Comparison of ENCODE assay signal across 8 cellular contexts in the genomic region with DNA sequence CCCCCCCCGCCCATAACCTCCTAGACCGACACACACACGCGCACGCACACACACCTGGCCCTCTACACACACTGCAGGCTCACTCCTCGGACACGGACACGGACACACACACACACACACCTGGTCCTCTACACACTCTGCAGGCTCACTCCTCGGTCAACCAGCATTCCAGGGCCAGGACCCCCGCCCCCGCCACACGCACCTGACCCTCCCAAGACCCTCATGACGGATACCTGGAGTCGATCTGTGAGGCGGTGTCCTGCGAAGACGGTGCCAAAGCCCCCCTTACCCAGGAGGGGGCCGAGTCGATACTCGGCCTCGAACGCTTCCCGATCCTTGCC. TPM values are rescaled to one million over a fixed set of nuclear protein-coding genes. Genes with fewer than 3 reads are reported as not detected.
DNase-seq lines count a peak whose midpoint lies in the region; ATAC-seq, FAIRE-seq and TF ChIP-seq lines count a peak whose summit lies in the region.

No MANE protein-coding gene starts in this region.

- H3K9me3 ChIP-seq in keratinocyte (ENCODE audit: control insufficient read depth, low read depth, low read length) (no peaks in the 10 kb centered on the region), suprapubic skin (no peaks in the 10 kb centered on the region)

- H3K27me3 Mint-ChIP-seq in T-helper 1 cell treated with Interleukin-12 subunit alpha and Interleukin-12 subunit beta and Interleukin-4 antibody, amounts not matched to agents 30 μg/mL and 1 μg/mL, for 36 hours (ENCODE audit: low read depth), result no peaks in the 10 kb centered on the region

- H3K27ac Mint-ChIP-seq in T-helper 1 cell treated with Interleukin-12 subunit alpha and Interleukin-12 subunit beta and Interleukin-4 antibody, amounts not matched to agents 30 μg/mL and 1 μg/mL, for 36 hours, result peak overlapping the region; percentile 95
- H3K27ac Mint-ChIP-seq in activated naive CD4-positive, alpha-beta T cell treated with anti-CD3 and anti-CD28 coated beads, Interleukin-2, amount 50 U/mL, for 72 hours, result peak overlapping the region; percentile 99

- H3K4me1 Mint-ChIP-seq in T-helper 1 cell treated with Interleukin-12 subunit alpha and Interleukin-12 subunit beta and Interleukin-4 antibody, amounts not matched to agents 30 μg/mL and 1 μg/mL, for 36 hours (ENCODE audit: low read depth), result peaks cover 35% of the 10 kb centered on the region

- H3K4me1 ChIP-seq in keratinocyte (ENCODE audit: control insufficient read depth, extremely low read depth, insufficient read depth, low read length) (peaks cover 14% of the 10 kb centered on the region), suprapubic skin (peaks cover 28% of the 10 kb centered on the region)

- peaks cover 61% of the 10 kb centered on the region for H3K36me3 Mint-ChIP-seq in T-helper 1 cell treated with Interleukin-12 subunit alpha and Interleukin-12 subunit beta and Interleukin-4 antibody, amounts not matched to agents 30 μg/mL and 1 μg/mL, for 36 hours (ENCODE audit: low read depth)
- H3K36me3 Mint-ChIP-seq in activated naive CD4-positive, alpha-beta T cell treated with anti-CD3 and anti-CD28 coated beads, Interleukin-2, amount 50 U/mL, for 72 hours, result peaks cover 56 to 60% of the 10 kb centered on the region in 2 donors

- H3K27me3 ChIP-seq in keratinocyte (ENCODE audit: control insufficient read depth, extremely low read depth, insufficient read depth, low read length), result no peaks in the 10 kb centered on the region
- H3K27me3 ChIP-seq in suprapubic skin, result no peaks in the 10 kb centered on the region

- H3K36me3 ChIP-seq in keratinocyte (ENCODE audit: control insufficient read depth in 2 of 2, extremely low read depth in 1 of 2, insufficient read depth in 2 of 2, low read length in 2 of 2) (peaks cover 2 to 3% of the 10 kb centered on the region in 2 experiments), suprapubic skin (peaks cover 14% of the 10 kb centered on the region)

- no peak for TF ChIP-seq CTCF in keratinocyte (optimal IDR thresholded peaks at IDR 0.05 in 1 of 3, IDR thresholded peaks at IDR 0.05 in 1 of 3, conservative IDR thresholded peaks at IDR 0.05 in 1 of 3; ENCODE audit: extremely low read depth in 1 of 3, insufficient read depth in 2 of 3, low read length in 3 of 3)
- TF ChIP-seq CTCF in suprapubic skin (IDR thresholded peaks at IDR 0.05), result no peak

- H3K9ac ChIP-seq in keratinocyte (ENCODE audit: control insufficient read depth, extremely low read depth, insufficient read depth, low read length), result peak overlapping the region; percentile 80

- TF ChIP-seq POLR2A in suprapubic skin (IDR thresholded peaks at IDR 0.05), result no peak

- H3K4me2 ChIP-seq in keratinocyte (ENCODE audit: control insufficient read depth, extremely low read depth, insufficient read depth, low read depth, low read length), result peak overlapping the region; percentile 87

- H3K27ac ChIP-seq in keratinocyte (ENCODE audit: control insufficient read depth, insufficient read depth, low read length), result peak overlapping the region; percentile 47
- peak overlapping the region; percentile 81 for H3K27ac ChIP-seq in suprapubic skin

- ATAC-seq in activated naive CD4-positive, alpha-beta T cell treated with anti-CD3 and anti-CD28 coated beads, Interleukin-2, amount 50 U/mL, for 72 hours, result no peak
- no peak for ATAC-seq in GM21576 (IDR thresholded peaks at IDR 0.05; ENCODE audit: unreplicated experiment)

- H3K9me1 ChIP-seq in keratinocyte (ENCODE audit: control insufficient read depth, extremely low read depth, insufficient read depth, low read length), result no peaks in the 10 kb centered on the region

- no peaks in the 10 kb centered on the region for H3K9me3 Mint-ChIP-seq in T-helper 1 cell treated with Interleukin-12 subunit alpha and Interleukin-12 subunit beta and Interleukin-4 antibody, amounts not matched to agents 30 μg/mL and 1 μg/mL, for 36 hours
- no peaks in the 10 kb centered on the region for H3K9me3 Mint-ChIP-seq in activated naive CD4-positive, alpha-beta T cell treated with anti-CD3 and anti-CD28 coated beads, Interleukin-2, amount 50 U/mL, for 72 hours

- peak overlapping the region; percentile 98 for H3K4me3 Mint-ChIP-seq in T-helper 1 cell treated with Interleukin-12 subunit alpha and Interleukin-12 subunit beta and Interleukin-4 antibody, amounts not matched to agents 30 μg/mL and 1 μg/mL, for 36 hours

- 30% methylated on average over 9 of the region's 23 CpGs for WGBS in suprapubic skin

- peaks cover 17% of the 10 kb centered on the region for H3K79me2 ChIP-seq in keratinocyte (ENCODE audit: control insufficient read depth, insufficient read depth, low read length)

- TF ChIP-seq EP300 in suprapubic skin (IDR thresholded peaks at IDR 0.05), result no peak

- H3K4me3 ChIP-seq in keratinocyte (ENCODE audit: control insufficient read depth in 2 of 3, extremely low read depth in 1 of 3, insufficient read depth in 2 of 3, low read depth in 1 of 3, low read length in 3 of 3) (peak overlapping the region; percentile 59 to 68 (median 62)), suprapubic skin (peak overlapping the region; percentile 66)

- no peak overlapping the region for H2AFZ ChIP-seq in keratinocyte (ENCODE audit: control insufficient read depth, low read length)

- dilution Hi-C loops in keratinocyte (cut with MboI; ENCODE audit: extremely low pct_ligation_motif_present, low sequenced_read_pairs), result no loop called here

- no peak for DNase-seq in T-helper 1 cell
- no peak for DNase-seq in activated naive CD4-positive, alpha-beta T cell treated with anti-CD3 and anti-CD28 coated beads, Interleukin-2, amount 50 U/mL, for 72 hours (ENCODE audit: low spot score in 2 of 2)
- no peak for DNase-seq in keratinocyte (ENCODE audit: low read depth, low spot score)
- DNase-seq in suprapubic skin (ENCODE audit: low spot score in 2 of 2), result no peak
- DNase-seq in DMS 273 treated with DMSO at 0.1 percent for 48 hours (lab: John Stamatoyannopoulos, UW), result no peak
- DNase-seq in HuH-7.5 (ENCODE audit: low spot score), result no peak

- no peak for FAIRE-seq in keratinocyte (lab: Jason Lieb, UNC)

- no peaks in the 10 kb centered on the region for H4K20me1 ChIP-seq in keratinocyte (ENCODE audit: control insufficient read depth, extremely low read depth, insufficient read depth, low read length)

RNA-seq across cellular contexts. Expression of gene PIM2, which starts 0.6 kb away (rescaled TPM):
- 100 to 1,000 TPM; 264 to 357 TPM for total RNA-seq in activated naive CD4-positive, alpha-beta T cell treated with anti-CD3 and anti-CD28 coated beads, Interleukin-2, amount 50 U/mL, for 72 hours
- 8.3 to 11.6 TPM (median 9.9 TPM) in 3 replicates for polyA plus RNA-seq in keratinocyte
- polyA plus RNA-seq in keratinocyte (2011; ENCODE audit: low read depth), result 0.75 TPM
- polyA plus RNA-seq in keratinocyte (2011; cell fraction: cytosol; rRNA removed), result 7.6 and 9.4 TPM in 2 replicates
- 14.0 and 14.1 TPM in 2 replicates for polyA plus RNA-seq in keratinocyte (2011; cell fraction: nucleus; rRNA removed)
- polyA plus RNA-seq in keratinocyte (2012; ENCODE audit: low replicate concordance), result 6.8 and 8.0 TPM in 2 replicates
- 9.1 to 10.9 TPM (median 10.1 TPM) in 3 replicates for polyA minus RNA-seq in keratinocyte
- 6.7 TPM for polyA minus RNA-seq in keratinocyte (2011; cell fraction: cytosol; rRNA and poly(A)+ RNA removed)
- polyA minus RNA-seq in keratinocyte (2011; cell fraction: nucleus; rRNA and poly(A)+ RNA removed), result 7.3 and 8.9 TPM in 2 replicates
- 10 to 100 TPM in 1 of 4 donors, 1 to 10 TPM in 3; 6.2 to 18.2 (median 8.7) TPM for total RNA-seq in suprapubic skin

RNA-seq across cellular contexts. Expression of gene SLC35A2, which starts 6.8 kb away (rescaled TPM):
- total RNA-seq in activated naive CD4-positive, alpha-beta T cell treated with anti-CD3 and anti-CD28 coated beads, Interleukin-2, amount 50 U/mL, for 72 hours, result 10 to 100 TPM; 18.3 to 22.2 TPM
- 39.4 to 64.0 TPM (median 44.2 TPM) in 3 replicates for polyA plus RNA-seq in keratinocyte
- polyA plus RNA-seq in keratinocyte (2011; ENCODE audit: low read depth), result 4.5 TPM
- polyA plus RNA-seq in keratinocyte (2011; cell fraction: cytosol; rRNA removed), result 37.6 and 42.3 TPM in 2 replicates
- polyA plus RNA-seq in keratinocyte (2011; cell fraction: nucleus; rRNA removed), result 128 and 133 TPM in 2 replicates
- 34.0 and 42.3 TPM in 2 replicates for polyA plus RNA-seq in keratinocyte (2012; ENCODE audit: low replicate concordance)
- 76.4 to 124 TPM (median 76.5 TPM) in 3 replicates for polyA minus RNA-seq in keratinocyte
- polyA minus RNA-seq in keratinocyte (2011; cell fraction: cytosol; rRNA and poly(A)+ RNA removed), result 51.8 TPM
- polyA minus RNA-seq in keratinocyte (2011; cell fraction: nucleus; rRNA and poly(A)+ RNA removed), result 57.0 and 75.4 TPM in 2 replicates
- 10 to 100 TPM; 17.1 to 32.3 (median 24.3) TPM for total RNA-seq in suprapubic skin

RNA-seq across cellular contexts. Expression of gene PQBP1, which starts 20.5 kb away (rescaled TPM):
- total RNA-seq in activated naive CD4-positive, alpha-beta T cell treated with anti-CD3 and anti-CD28 coated beads, Interleukin-2, amount 50 U/mL, for 72 hours, result 10 to 100 TPM; 77.2 to 79.3 TPM
- polyA plus RNA-seq in keratinocyte, result 62.9 to 85.2 TPM (median 79.0 TPM) in 3 replicates
- polyA plus RNA-seq in keratinocyte (2011; ENCODE audit: low read depth), result 63.2 TPM
- polyA plus RNA-seq in keratinocyte (2011; cell fraction: cytosol; rRNA removed), result 49.9 and 88.3 TPM in 2 replicates
- 129 and 130 TPM in 2 replicates for polyA plus RNA-seq in keratinocyte (2011; cell fraction: nucleus; rRNA removed)
- polyA plus RNA-seq in keratinocyte (2012; ENCODE audit: low replicate concordance), result 58.8 and 102 TPM in 2 replicates
- 29.3 to 96.5 TPM (median 52.0 TPM) in 3 replicates for polyA minus RNA-seq in keratinocyte
- 34.1 TPM for polyA minus RNA-seq in keratinocyte (2011; cell fraction: cytosol; rRNA and poly(A)+ RNA removed)
- 22.9 and 30.3 TPM in 2 replicates for polyA minus RNA-seq in keratinocyte (2011; cell fraction: nucleus; rRNA and poly(A)+ RNA removed)
- 10 to 100 TPM; 51.8 to 88.3 (median 71.9) TPM for total RNA-seq in suprapubic skin

RNA-seq across cellular contexts. Expression of gene TIMM17B, which starts 20.7 kb away (rescaled TPM):
- total RNA-seq in activated naive CD4-positive, alpha-beta T cell treated with anti-CD3 and anti-CD28 coated beads, Interleukin-2, amount 50 U/mL, for 72 hours, result 10 to 100 TPM; 61.4 to 86.4 TPM
- polyA plus RNA-seq in keratinocyte, result 34.3 to 52.9 TPM (median 35.5 TPM) in 3 replicates
- polyA plus RNA-seq in keratinocyte (2011; ENCODE audit: low read depth), result 3.8 TPM
- 26.5 and 50.2 TPM in 2 replicates for polyA plus RNA-seq in keratinocyte (2011; cell fraction: cytosol; rRNA removed)
- 20.2 and 22.2 TPM in 2 replicates for polyA plus RNA-seq in keratinocyte (2011; cell fraction: nucleus; rRNA removed)
- polyA plus RNA-seq in keratinocyte (2012; ENCODE audit: low replicate concordance), result 47.8 and 49.1 TPM in 2 replicates
- polyA minus RNA-seq in keratinocyte, result 18.3 to 32.8 TPM (median 23.8 TPM) in 3 replicates
- polyA minus RNA-seq in keratinocyte (2011; cell fraction: cytosol; rRNA and poly(A)+ RNA removed), result 39.7 TPM
- 7.8 and 10.1 TPM in 2 replicates for polyA minus RNA-seq in keratinocyte (2011; cell fraction: nucleus; rRNA and poly(A)+ RNA removed)
- total RNA-seq in suprapubic skin, result 10 to 100 TPM; 40.8 to 60.5 (median 43.4) TPM

RNA-seq across cellular contexts. Expression of gene OTUD5, which starts 39.1 kb away (rescaled TPM):
- total RNA-seq in activated naive CD4-positive, alpha-beta T cell treated with anti-CD3 and anti-CD28 coated beads, Interleukin-2, amount 50 U/mL, for 72 hours, result 10 to 100 TPM; 76.8 to 82.4 TPM
- polyA plus RNA-seq in keratinocyte, result 39.5 to 42.6 TPM (median 40.3 TPM) in 3 replicates
- 53.6 TPM for polyA plus RNA-seq in keratinocyte (2011; ENCODE audit: low read depth)
- 36.0 and 36.5 TPM in 2 replicates for polyA plus RNA-seq in keratinocyte (2011; cell fraction: cytosol; rRNA removed)
- 64.4 and 68.6 TPM in 2 replicates for polyA plus RNA-seq in keratinocyte (2011; cell fraction: nucleus; rRNA removed)
- 32.9 and 39.8 TPM in 2 replicates for polyA plus RNA-seq in keratinocyte (2012; ENCODE audit: low replicate concordance)
- polyA minus RNA-seq in keratinocyte, result 52.1 to 86.8 TPM (median 63.2 TPM) in 3 replicates
- 51.0 TPM for polyA minus RNA-seq in keratinocyte (2011; cell fraction: cytosol; rRNA and poly(A)+ RNA removed)
- 21.1 and 37.7 TPM in 2 replicates for polyA minus RNA-seq in keratinocyte (2011; cell fraction: nucleus; rRNA and poly(A)+ RNA removed)
- total RNA-seq in suprapubic skin, result 10 to 100 TPM; 32.3 to 50.1 (median 46.2) TPM

Comparison
In these comparisons a context has a peak if more than half of its experiments do, and no peak if none do; other contexts are left out.
1. RNA of gene PIM2, which starts 0.6 kb away (total RNA-seq): 264 to 357 TPM in activated naive CD4-positive, alpha-beta T cell treated with anti-CD3 and anti-CD28 coated beads, Interleukin-2, amount 50 U/mL, for 72 hours; 6.2 to 18.2 TPM in suprapubic skin; every median in the first group is over 10 times any median in the second.